In the genomic region with DNA sequence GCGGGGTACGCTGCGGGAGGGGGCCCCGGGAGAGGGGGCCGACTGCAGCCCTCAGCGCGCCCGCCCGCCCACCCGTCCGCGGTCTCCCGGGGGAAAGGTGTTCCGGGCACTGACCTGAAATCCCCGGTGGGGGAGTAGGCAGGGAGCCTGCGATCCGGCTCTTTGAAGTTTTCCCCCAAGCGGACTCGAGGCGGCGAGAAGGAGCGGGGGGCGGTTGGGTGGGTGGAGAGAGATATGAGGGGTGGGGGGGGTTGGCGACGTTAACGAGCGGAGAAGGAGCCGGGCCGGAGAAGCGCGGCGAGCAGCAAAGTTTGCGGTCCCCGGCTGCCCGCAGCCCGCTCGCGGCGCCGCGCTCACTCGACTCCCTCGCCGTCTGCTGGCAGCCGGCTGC, we compare ENCODE assay signal across 1 cellular context.
TF ChIP-seq lines count a peak whose summit lies in the region.

No MANE protein-coding gene starts in this region.

TF ChIP-seq in GM23338, 12 proteins besides CTCF, POLR2A, EP300 and RAD21 (continued from another document):
- TF ChIP-seq, protein P1, sequence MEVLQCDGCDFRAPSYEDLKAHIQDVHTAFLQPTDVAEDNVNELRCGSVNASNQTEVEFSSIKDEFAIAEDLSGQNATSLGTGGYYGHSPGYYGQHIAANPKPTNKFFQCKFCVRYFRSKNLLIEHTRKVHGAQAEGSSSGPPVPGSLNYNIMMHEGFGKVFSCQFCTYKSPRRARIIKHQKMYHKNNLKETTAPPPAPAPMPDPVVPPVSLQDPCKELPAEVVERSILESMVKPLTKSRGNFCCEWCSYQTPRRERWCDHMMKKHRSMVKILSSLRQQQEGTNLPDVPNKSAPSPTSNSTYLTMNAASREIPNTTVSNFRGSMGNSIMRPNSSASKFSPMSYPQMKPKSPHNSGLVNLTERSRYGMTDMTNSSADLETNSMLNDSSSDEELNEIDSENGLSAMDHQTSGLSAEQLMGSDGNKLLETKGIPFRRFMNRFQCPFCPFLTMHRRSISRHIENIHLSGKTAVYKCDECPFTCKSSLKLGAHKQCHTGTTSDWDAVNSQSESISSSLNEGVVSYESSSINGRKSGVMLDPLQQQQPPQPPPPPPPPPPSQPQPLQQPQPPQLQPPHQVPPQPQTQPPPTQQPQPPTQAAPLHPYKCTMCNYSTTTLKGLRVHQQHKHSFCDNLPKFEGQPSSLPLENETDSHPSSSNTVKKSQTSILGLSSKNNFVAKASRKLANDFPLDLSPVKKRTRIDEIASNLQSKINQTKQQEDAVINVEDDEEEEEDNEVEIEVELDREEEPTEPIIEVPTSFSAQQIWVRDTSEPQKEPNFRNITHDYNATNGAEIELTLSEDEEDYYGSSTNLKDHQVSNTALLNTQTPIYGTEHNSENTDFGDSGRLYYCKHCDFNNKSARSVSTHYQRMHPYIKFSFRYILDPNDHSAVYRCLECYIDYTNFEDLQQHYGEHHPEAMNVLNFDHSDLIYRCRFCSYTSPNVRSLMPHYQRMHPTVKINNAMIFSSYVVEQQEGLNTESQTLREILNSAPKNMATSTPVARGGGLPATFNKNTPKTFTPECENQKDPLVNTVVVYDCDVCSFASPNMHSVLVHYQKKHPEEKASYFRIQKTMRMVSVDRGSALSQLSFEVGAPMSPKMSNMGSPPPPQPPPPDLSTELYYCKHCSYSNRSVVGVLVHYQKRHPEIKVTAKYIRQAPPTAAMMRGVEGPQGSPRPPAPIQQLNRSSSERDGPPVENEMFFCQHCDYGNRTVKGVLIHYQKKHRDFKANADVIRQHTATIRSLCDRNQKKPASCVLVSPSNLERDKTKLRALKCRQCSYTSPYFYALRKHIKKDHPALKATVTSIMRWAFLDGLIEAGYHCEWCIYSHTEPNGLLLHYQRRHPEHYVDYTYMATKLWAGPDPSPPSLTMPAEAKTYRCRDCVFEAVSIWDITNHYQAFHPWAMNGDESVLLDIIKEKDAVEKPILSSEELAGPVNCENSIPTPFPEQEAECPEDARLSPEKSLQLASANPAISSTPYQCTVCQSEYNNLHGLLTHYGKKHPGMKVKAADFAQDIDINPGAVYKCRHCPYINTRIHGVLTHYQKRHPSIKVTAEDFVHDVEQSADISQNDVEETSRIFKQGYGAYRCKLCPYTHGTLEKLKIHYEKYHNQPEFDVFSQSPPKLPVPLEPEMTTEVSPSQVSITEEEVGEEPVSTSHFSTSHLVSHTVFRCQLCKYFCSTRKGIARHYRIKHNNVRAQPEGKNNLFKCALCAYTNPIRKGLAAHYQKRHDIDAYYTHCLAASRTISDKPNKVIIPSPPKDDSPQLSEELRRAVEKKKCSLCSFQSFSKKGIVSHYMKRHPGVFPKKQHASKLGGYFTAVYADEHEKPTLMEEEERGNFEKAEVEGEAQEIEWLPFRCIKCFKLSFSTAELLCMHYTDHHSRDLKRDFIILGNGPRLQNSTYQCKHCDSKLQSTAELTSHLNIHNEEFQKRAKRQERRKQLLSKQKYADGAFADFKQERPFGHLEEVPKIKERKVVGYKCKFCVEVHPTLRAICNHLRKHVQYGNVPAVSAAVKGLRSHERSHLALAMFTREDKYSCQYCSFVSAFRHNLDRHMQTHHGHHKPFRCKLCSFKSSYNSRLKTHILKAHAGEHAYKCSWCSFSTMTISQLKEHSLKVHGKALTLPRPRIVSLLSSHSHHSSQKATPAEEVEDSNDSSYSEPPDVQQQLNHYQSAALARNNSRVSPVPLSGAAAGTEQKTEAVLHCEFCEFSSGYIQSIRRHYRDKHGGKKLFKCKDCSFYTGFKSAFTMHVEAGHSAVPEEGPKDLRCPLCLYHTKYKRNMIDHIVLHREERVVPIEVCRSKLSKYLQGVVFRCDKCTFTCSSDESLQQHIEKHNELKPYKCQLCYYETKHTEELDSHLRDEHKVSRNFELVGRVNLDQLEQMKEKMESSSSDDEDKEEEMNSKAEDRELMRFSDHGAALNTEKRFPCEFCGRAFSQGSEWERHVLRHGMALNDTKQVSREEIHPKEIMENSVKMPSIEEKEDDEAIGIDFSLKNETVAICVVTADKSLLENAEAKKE (CRISPR knock-in tag; IDR thresholded peaks at IDR 0.05) = no peak
- TF ChIP-seq CREB1 (CRISPR knock-in tag; IDR thresholded peaks at IDR 0.05; ENCODE audit: low read depth) (no peak), STAT1 (IDR thresholded peaks at IDR 0.05; ENCODE audit: unreplicated experiment) (no peak), POLR2AphosphoS5 (IDR thresholded peaks at IDR 0.05; ENCODE audit: low read depth) (no peak), EZH2 (IDR thresholded peaks at IDR 0.05; ENCODE audit: low read depth, unreplicated experiment) (no peak), EZH2phosphoT487 (IDR thresholded peaks at IDR 0.05; ENCODE audit: unreplicated experiment) (no peak), ZNF114 (CRISPR knock-in tag; IDR thresholded peaks at IDR 0.05) (no peak)
- TF ChIP-seq, protein P2, sequence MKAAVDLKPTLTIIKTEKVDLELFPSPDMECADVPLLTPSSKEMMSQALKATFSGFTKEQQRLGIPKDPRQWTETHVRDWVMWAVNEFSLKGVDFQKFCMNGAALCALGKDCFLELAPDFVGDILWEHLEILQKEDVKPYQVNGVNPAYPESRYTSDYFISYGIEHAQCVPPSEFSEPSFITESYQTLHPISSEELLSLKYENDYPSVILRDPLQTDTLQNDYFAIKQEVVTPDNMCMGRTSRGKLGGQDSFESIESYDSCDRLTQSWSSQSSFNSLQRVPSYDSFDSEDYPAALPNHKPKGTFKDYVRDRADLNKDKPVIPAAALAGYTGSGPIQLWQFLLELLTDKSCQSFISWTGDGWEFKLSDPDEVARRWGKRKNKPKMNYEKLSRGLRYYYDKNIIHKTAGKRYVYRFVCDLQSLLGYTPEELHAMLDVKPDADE (IDR thresholded peaks at IDR 0.05) = no peak
